Comparison of ENCODE assay signal across 8 cellular contexts in the genomic region with DNA sequence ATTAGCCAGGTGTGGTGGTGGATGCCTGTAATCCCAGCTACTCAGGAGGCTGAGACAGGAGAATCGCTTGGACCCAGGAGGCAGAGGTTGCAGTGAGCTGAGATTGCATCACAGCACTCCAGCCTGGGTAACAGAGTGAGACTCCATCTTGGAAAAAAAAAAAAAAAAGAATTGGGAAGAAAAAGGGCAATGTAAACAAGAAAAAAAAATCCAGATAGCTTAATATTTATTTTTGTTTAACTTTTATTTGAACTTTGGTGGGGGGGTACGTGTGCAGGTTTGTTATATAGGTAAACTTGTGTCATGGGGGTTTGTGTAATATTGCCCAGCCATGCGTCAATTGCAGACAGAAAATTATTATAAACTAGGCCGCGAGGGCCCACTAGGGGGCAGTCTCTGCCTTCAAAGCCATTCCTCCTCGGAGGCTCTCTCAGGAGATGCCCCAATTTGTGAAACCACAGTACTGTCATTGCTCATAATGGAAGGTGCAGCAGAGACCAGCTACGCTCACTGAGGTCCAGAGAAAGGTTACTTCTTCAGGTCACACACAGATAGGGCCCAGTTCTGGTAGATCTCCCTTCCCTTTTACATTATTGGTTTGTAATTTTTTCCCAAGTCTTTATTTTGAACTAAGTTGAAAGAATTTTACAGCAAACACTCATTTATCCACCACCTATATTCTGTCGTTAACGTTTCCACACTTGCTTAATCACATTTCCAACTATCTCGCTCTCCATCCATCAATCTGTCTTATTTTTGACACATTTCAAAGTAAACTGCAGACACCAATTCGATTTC.
DNase-seq lines count a peak whose midpoint lies in the region; ATAC-seq and TF ChIP-seq lines count a peak whose summit lies in the region.

No MANE protein-coding gene starts in this region.

- intact Hi-C loops in cardiac septum (cut with DNase I), result loop anchor here (2.0 to 10.0 kb wide), 2 partner anchors 213 to 457 kb away; a partner anchor contains a TSS

- DNase-seq in AG08396 (ENCODE audit: low spot score) (peak; percentile 77), LNCaP clone FGC (ENCODE audit: low read depth) (peak; percentile 7), cardiac septum (ENCODE audit: low spot score) (peak; percentile 78), retina (peak; percentile 85), cortex of kidney (lab: John Stamatoyannopoulos, UW) (no peak)
- peak; percentile 75 for DNase-seq in activated naive CD4-positive, alpha-beta T cell treated with anti-CD3 and anti-CD28 coated beads, Interleukin-2, amount 50 U/mL, for 16 hours

- no peak overlapping the region for H3K4me3 ChIP-seq in LNCaP clone FGC (ENCODE audit: low read depth, low read length)

- ATAC-seq in GM18868 (IDR thresholded peaks at IDR 0.05; ENCODE audit: unreplicated experiment) (peak; percentile 62), SK-N-SH treated with all-trans-retinoic acid at 6 μM for 48 hours (peak; percentile 89)

- TF ChIP-seq CTCF in LNCaP clone FGC (IDR thresholded peaks at IDR 0.05; ENCODE audit: control insufficient read depth, extremely low read depth, insufficient read depth), result peak; percentile 75

TF ChIP-seq in SK-N-SH treated with all-trans-retinoic acid at 6 μM for 48 hours, 23 proteins besides CTCF, POLR2A, EP300 and RAD21:
- TF ChIP-seq, protein P1, sequence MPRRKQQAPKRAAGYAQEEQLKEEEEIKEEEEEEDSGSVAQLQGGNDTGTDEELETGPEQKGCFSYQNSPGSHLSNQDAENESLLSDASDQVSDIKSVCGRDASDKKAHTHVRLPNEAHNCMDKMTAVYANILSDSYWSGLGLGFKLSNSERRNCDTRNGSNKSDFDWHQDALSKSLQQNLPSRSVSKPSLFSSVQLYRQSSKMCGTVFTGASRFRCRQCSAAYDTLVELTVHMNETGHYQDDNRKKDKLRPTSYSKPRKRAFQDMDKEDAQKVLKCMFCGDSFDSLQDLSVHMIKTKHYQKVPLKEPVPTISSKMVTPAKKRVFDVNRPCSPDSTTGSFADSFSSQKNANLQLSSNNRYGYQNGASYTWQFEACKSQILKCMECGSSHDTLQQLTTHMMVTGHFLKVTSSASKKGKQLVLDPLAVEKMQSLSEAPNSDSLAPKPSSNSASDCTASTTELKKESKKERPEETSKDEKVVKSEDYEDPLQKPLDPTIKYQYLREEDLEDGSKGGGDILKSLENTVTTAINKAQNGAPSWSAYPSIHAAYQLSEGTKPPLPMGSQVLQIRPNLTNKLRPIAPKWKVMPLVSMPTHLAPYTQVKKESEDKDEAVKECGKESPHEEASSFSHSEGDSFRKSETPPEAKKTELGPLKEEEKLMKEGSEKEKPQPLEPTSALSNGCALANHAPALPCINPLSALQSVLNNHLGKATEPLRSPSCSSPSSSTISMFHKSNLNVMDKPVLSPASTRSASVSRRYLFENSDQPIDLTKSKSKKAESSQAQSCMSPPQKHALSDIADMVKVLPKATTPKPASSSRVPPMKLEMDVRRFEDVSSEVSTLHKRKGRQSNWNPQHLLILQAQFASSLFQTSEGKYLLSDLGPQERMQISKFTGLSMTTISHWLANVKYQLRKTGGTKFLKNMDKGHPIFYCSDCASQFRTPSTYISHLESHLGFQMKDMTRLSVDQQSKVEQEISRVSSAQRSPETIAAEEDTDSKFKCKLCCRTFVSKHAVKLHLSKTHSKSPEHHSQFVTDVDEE (CRISPR knock-in tag; IDR thresholded peaks at IDR 0.05), result no peak
- TF ChIP-seq, protein P2, sequence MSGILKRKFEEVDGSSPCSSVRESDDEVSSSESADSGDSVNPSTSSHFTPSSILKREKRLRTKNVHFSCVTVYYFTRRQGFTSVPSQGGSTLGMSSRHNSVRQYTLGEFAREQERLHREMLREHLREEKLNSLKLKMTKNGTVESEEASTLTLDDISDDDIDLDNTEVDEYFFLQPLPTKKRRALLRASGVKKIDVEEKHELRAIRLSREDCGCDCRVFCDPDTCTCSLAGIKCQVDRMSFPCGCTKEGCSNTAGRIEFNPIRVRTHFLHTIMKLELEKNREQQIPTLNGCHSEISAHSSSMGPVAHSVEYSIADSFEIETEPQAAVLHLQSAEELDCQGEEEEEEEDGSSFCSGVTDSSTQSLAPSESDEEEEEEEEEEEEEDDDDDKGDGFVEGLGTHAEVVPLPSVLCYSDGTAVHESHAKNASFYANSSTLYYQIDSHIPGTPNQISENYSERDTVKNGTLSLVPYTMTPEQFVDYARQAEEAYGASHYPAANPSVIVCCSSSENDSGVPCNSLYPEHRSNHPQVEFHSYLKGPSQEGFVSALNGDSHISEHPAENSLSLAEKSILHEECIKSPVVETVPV (CRISPR knock-in tag; IDR thresholded peaks at IDR 0.05), result no peak
- TF ChIP-seq CSDC2 (CRISPR knock-in tag; IDR thresholded peaks at IDR 0.05) (no peak), OSR1 (CRISPR knock-in tag; IDR thresholded peaks at IDR 0.05) (no peak)
TF ChIP-seq in SK-N-SH treated with all-trans-retinoic acid at 6 μM for 48 hours: peak in this region for 0.
